Comparison of ENCODE assay signal across 12 cellular contexts in the genomic region with DNA sequence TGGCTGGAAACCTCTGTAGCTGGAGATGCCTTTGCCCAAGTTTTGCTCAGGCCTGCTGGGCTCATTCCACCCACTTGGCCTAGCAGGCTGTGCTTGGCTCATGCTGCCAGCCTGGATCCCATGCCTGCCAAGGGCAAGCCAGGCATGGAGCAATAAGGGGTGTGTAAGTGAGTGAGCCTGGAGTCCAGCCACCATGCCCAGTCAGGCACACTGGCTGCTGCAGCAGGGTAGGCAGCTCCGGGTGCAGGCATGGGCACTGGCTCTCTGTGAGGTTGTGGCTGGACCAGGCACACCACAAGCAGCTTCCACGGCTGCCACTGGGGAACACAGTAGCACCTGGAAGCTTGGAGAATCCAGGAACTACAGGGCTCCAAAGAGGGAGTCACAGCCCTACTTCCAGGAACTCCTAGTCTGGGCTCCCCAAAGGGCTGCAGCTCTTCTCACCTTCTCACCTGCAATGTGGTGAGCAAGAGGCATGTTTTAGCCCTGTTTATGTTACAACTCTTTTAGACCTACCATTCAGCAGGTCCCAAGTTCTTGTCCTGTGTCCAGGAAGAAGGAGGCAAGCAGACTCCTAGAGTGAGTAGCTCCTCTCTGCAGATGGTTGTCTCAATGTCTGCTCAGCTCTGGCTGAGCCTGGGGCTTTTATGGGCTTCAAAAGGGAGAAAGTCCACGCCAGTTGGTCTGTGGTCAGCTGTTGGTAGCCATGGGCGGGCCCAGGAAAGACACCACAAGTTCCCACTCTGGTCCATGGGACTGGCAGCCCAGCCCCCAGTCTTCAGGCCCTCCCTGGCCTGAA.
DNase-seq lines count a peak whose midpoint lies in the region; ATAC-seq and TF ChIP-seq lines count a peak whose summit lies in the region.
"Had no signal": no experiment of that assay in that cellular context is flagged by ENCODE, and none has a peak within 500 bp of the region (broad histone marks: within the 10 kb centered on the region; RNA-seq: fewer than 3 reads in every experiment).

No MANE protein-coding gene starts in this region.

- no peaks in the 10 kb centered on the region for H3K79me2 ChIP-seq in hepatocyte

- 60% methylated on average over 2 of the region's 4 CpGs for WGBS in right lobe of liver (ENCODE audit: insufficient coverage, low coverage, low lambda C conversion rate, missing lambda C conversion rate)
- WGBS in hepatocyte (ENCODE audit: low lambda C conversion rate, missing lambda C conversion rate): 97% methylated on average over 4 of the region's 4 CpGs

- H2AFZ ChIP-seq in hepatocyte: no peak overlapping the region

- H3K4me1 ChIP-seq in colonic mucosa (no peaks in the 10 kb centered on the region), right lobe of liver (peaks cover 0 to 4% (median 0%) of the 10 kb centered on the region in 4 donors), mucosa of descending colon (ENCODE audit: low read depth) (no peaks in the 10 kb centered on the region), hepatocyte (ENCODE audit: insufficient read depth) (no peaks in the 10 kb centered on the region)

- no peak for TF ChIP-seq CTCF in colonic mucosa (IDR thresholded peaks at IDR 0.05)
- TF ChIP-seq CTCF in right lobe of liver (IDR thresholded peaks at IDR 0.05): peak in 1 of 4 donors; percentile 11
- TF ChIP-seq CTCF in mucosa of descending colon (IDR thresholded peaks at IDR 0.05): no peak
- no peak for TF ChIP-seq CTCF in hepatocyte (IDR thresholded peaks at IDR 0.05; ENCODE audit: poor library complexity)

- intact Hi-C loops in colonic mucosa (cut with DNase I) (no loop called here), right lobe of liver (cut with DNase I) (no loop called here), sciatic nerve (cut with DNase I) (no loop called here), mucosa of descending colon (cut with DNase I, micrococcal nuclease) (no loop called here)

- in situ Hi-C loops in G401 (cut with HindIII; ENCODE audit: low sequenced_read_pairs): no loop called here

- no peak overlapping the region for H3K4me2 ChIP-seq in hepatocyte

- no peak overlapping the region for H3K4me3 ChIP-seq in colonic mucosa
- H3K4me3 ChIP-seq in right lobe of liver: no peak overlapping the region
- no peak overlapping the region for H3K4me3 ChIP-seq in mucosa of descending colon
- no peak overlapping the region for H3K4me3 ChIP-seq in hepatocyte

- peak; percentile 86 for DNase-seq in G401 (ENCODE audit: low spot score)
- peak; percentile 6 for DNase-seq in colonic mucosa
- DNase-seq in right lobe of liver: peak; percentile 84 to 94 (median 92)
- DNase-seq in sciatic nerve (ENCODE audit: low spot score): no peak
- no peak for DNase-seq in mucosa of descending colon
- DNase-seq in dermis blood vessel endothelial cell: no peak
- DNase-seq in hepatocyte (ENCODE audit: low spot score): no peak
- DNase-seq: NCI-H2029, SIG-M5 had no signal

- H3K36me3 ChIP-seq in colonic mucosa (no peaks in the 10 kb centered on the region), right lobe of liver (no peaks in the 10 kb centered on the region), mucosa of descending colon (ENCODE audit: low read depth) (no peaks in the 10 kb centered on the region), hepatocyte (replicated peaks; ENCODE audit: insufficient read depth, low read depth) (no peaks in the 10 kb centered on the region)

- no peak overlapping the region for H3K27ac ChIP-seq in colonic mucosa
- H3K27ac ChIP-seq in right lobe of liver: no peak overlapping the region
- H3K27ac ChIP-seq in hepatocyte: no peak overlapping the region
- H3K27ac ChIP-seq: HL-60 had no signal

- H4K20me1 ChIP-seq in hepatocyte (ENCODE audit: insufficient read depth, poor library complexity, severe bottlenecking): no peaks in the 10 kb centered on the region

- ATAC-seq in right lobe of liver: peak; percentile 98 to 100 (median 99)
- ATAC-seq in sciatic nerve: peak; percentile 68
- ATAC-seq in mucosa of descending colon: no peak
- no peak for ATAC-seq in GM18505 (IDR thresholded peaks at IDR 0.05; ENCODE audit: unreplicated experiment)
- ATAC-seq: naive thymus-derived CD8-positive, alpha-beta T cell had no signal

- H3K27me3 ChIP-seq in colonic mucosa: no peaks in the 10 kb centered on the region
- no peaks in the 10 kb centered on the region for H3K27me3 ChIP-seq in right lobe of liver
- H3K27me3 ChIP-seq in hepatocyte: no peaks in the 10 kb centered on the region

- H3K9me3 ChIP-seq in colonic mucosa (peaks cover 3% of the 10 kb centered on the region), right lobe of liver (peaks cover 0 to 4% (median 0%) of the 10 kb centered on the region in 4 donors), mucosa of descending colon (peaks cover 43% of the 10 kb centered on the region), hepatocyte (ENCODE audit: low read depth) (peaks cover 2% of the 10 kb centered on the region)

- no peak for TF ChIP-seq POLR2A in right lobe of liver (IDR thresholded peaks at IDR 0.05)
- no peak for TF ChIP-seq POLR2A in GM18505 (IDR thresholded peaks at IDR 0.05; ENCODE audit: borderline replicate concordance, extremely low read depth, insufficient read depth, insufficient read length)

- no peak overlapping the region for H3K9ac ChIP-seq in colonic mucosa (ENCODE audit: low read depth in 2 of 2, low read length in 2 of 2)

- no peaks in the 10 kb centered on the region for H3K9me2 ChIP-seq in hepatocyte (replicated peaks; ENCODE audit: insufficient read depth)

Comparison
In these comparisons a context has a peak if more than half of its experiments do, and no peak if none do; other contexts are left out.
1. DNase-seq: peak in G401 (single experiment), colonic mucosa (single experiment) and right lobe of liver (3 of 3); none in sciatic nerve (single experiment), mucosa of descending colon (0 of 3), dermis blood vessel endothelial cell (single experiment) and hepatocyte (single experiment).
2. ATAC-seq: peak in right lobe of liver (4 of 4) and sciatic nerve (single experiment); none in mucosa of descending colon (single experiment) and GM18505 (single experiment).